ENCODE assay signal across 18 cellular contexts in genomic region chr1:29893036-29893723, GRCh38.
"Had no signal": no experiment of that assay in that cellular context is flagged by ENCODE, and none has a peak within 500 bp of the region (broad histone marks: within the 10 kb centered on the region; RNA-seq: fewer than 3 reads in every experiment).

No MANE protein-coding gene starts in this region.

- H3K27ac ChIP-seq: esophagus muscularis mucosa, thyroid gland, uterus had no signal

- H3K27me3 ChIP-seq: thyroid gland, uterus had no signal

- H3K27ac Mint-ChIP-seq: activated naive CD4-positive, alpha-beta T cell treated with anti-CD3 and anti-CD28 coated beads, Interleukin-2, amount 50 U/mL, for 72 hours; natural killer cell treated with Interleukin-12 subunit alpha and Interleukin-12 subunit beta and Interleukin-15 and Interleukin-18, amount 100 ng/mL, for 72 hours; stimulated activated naive B cell treated with anti-CD40 and anti-IgM and Interleukin-4, amounts not matched to agents 10 μg/mL and 1 μg/mL and 100 μg/mL, for 72 hours had no signal

- H3K9me3 Mint-ChIP-seq: activated naive CD4-positive, alpha-beta T cell treated with anti-CD3 and anti-CD28 coated beads, Interleukin-2, amount 50 U/mL, for 72 hours; natural killer cell treated with Interleukin-12 subunit alpha and Interleukin-12 subunit beta and Interleukin-15 and Interleukin-18, amount 100 ng/mL, for 72 hours; stimulated activated naive B cell treated with anti-CD40 and anti-IgM and Interleukin-4, amounts not matched to agents 10 μg/mL and 1 μg/mL and 100 μg/mL, for 72 hours had no signal

- H3K9me3 ChIP-seq: esophagus muscularis mucosa, thyroid gland, uterus had no signal

- H3K36me3 ChIP-seq: esophagus muscularis mucosa, thyroid gland, uterus had no signal

- H3K4me3 Mint-ChIP-seq: natural killer cell treated with Interleukin-12 subunit alpha and Interleukin-12 subunit beta and Interleukin-15 and Interleukin-18, amount 100 ng/mL, for 72 hours; stimulated activated naive B cell treated with anti-CD40 and anti-IgM and Interleukin-4, amounts not matched to agents 10 μg/mL and 1 μg/mL and 100 μg/mL, for 72 hours had no signal

- DNase-seq: activated CD4-positive, alpha-beta T cell treated with anti-CD3 and anti-CD28 coated beads for 1 hour; activated CD4-positive, alpha-beta T cell treated with anti-CD3 and anti-CD28 coated beads, Interleukin-2, amount 50 U/mL, for 48 hours; activated gamma-delta T cell; activated T-cell treated with anti-CD3 and anti-CD28 coated beads, Interleukin-2, amount 50 U/mL, for 48 hours; caudate nucleus; kidney glomerular epithelial cell; mesenchymal stem cell; nucleus accumbens; posterior cingulate gyrus; retina; stimulated activated CD4-positive, alpha-beta T cell treated with anti-CD3 and anti-CD28 coated beads, Interleukin-2, amount 100 ng/mL, for 48 hours; stimulated activated naive B cell treated with anti-CD40 and anti-IgM and Interleukin-4, amounts not matched to agents 10 μg/mL and 1 μg/mL and 100 μg/mL, for 72 hours; thyroid gland; uterus had no signal

- H3K4me3 ChIP-seq: esophagus muscularis mucosa, thyroid gland, uterus had no signal

- H3K4me1 ChIP-seq: esophagus muscularis mucosa, thyroid gland, uterus had no signal

- H3K36me3 Mint-ChIP-seq: activated naive CD4-positive, alpha-beta T cell treated with anti-CD3 and anti-CD28 coated beads, Interleukin-2, amount 50 U/mL, for 72 hours; natural killer cell treated with Interleukin-12 subunit alpha and Interleukin-12 subunit beta and Interleukin-15 and Interleukin-18, amount 100 ng/mL, for 72 hours; stimulated activated naive B cell treated with anti-CD40 and anti-IgM and Interleukin-4, amounts not matched to agents 10 μg/mL and 1 μg/mL and 100 μg/mL, for 72 hours had no signal

- ATAC-seq: activated naive CD4-positive, alpha-beta T cell treated with anti-CD3 and anti-CD28 coated beads, Interleukin-2, amount 50 U/mL, for 72 hours; natural killer cell treated with Interleukin-12 subunit alpha and Interleukin-12 subunit beta and Interleukin-15 and Interleukin-18, amount 100 ng/mL, for 72 hours; stimulated activated naive B cell treated with anti-CD40 and anti-IgM and Interleukin-4, amounts not matched to agents 10 μg/mL and 1 μg/mL and 100 μg/mL, for 72 hours had no signal

- FAIRE-seq: colon had no signal
